In genomic region chr15:49154359-49154758, GRCh38 we compare ENCODE assay signal across 9 cellular contexts. TPM values are rescaled to one million over a fixed set of nuclear protein-coding genes. Genes with fewer than 3 reads are reported as not detected.
A peak's percentile ranks its signal among the peaks of the same experiment; 100 is the strongest.
DNase-seq lines count a peak whose midpoint lies in the region; ATAC-seq and TF ChIP-seq lines count a peak whose summit lies in the region.
"Had no signal": no experiment of that assay in that cellular context is flagged by ENCODE, and none has a peak within 500 bp of the region (broad histone marks: within the 10 kb centered on the region; RNA-seq: fewer than 3 reads in every experiment).

No MANE protein-coding gene starts in this region.

- H3K14ac ChIP-seq in IMR-90 (replicated peaks; ENCODE audit: low read depth, low read length): no peak overlapping the region

- WGBS in IMR-90 (ENCODE audit: extremely low coverage in 2 of 2, insufficient read length in 1 of 2), 2 experiments: no CpG with 5 or more reads among the region's 8 CpGs

- dilution Hi-C loops in IMR-90 (cut with HindIII; ENCODE audit: low sequenced_read_pairs, unreplicated experiment): no loop called here

- TF ChIP-seq CTCF in IMR-90 (conservative IDR thresholded peaks at IDR 0.05; ENCODE audit: low read depth, low read length) (no peak), cardiac fibroblast (IDR thresholded peaks at IDR 0.05; ENCODE audit: low read depth, low read length) (no peak)

- peaks cover 26% of the 10 kb centered on the region for H3K4me1 ChIP-seq in ACC112 (ENCODE audit: control insufficient read depth, insufficient read depth, low read length, unreplicated experiment)
- H3K4me1 ChIP-seq in IMR-90 (ENCODE audit: control insufficient read depth, insufficient read depth, low read length): no peaks in the 10 kb centered on the region
- H3K4me1 ChIP-seq in muscle layer of duodenum (ENCODE audit: control insufficient read depth in 1 of 2, insufficient read depth in 2 of 2, low read length in 2 of 2): peaks cover 0 to 27% of the 10 kb centered on the region in 2 donors

- no peak for TF ChIP-seq POLR2A in IMR-90 (IDR thresholded peaks at IDR 0.05; ENCODE audit: low read depth, low read length)

- no TSS peak for BruUV-seq in IMR-90 (replicated peaks; lab: Mats Ljungman, UMichigan)

- no peak overlapping the region for H2BK20ac ChIP-seq in IMR-90 (ENCODE audit: low read depth, low read length)

- peak overlapping the region; percentile 87; the same call in 1 of the 2 replicates for H3K23ac ChIP-seq in IMR-90 (ENCODE audit: low read depth, low read length)

- ATAC-seq in IMR-90 (ENCODE audit: low read depth) (no peak), GM19023 (IDR thresholded peaks at IDR 0.05; ENCODE audit: unreplicated experiment) (no peak)

- peak overlapping the region; percentile 96 for H3K9ac ChIP-seq in IMR-90 (ENCODE audit: low read depth, low read length)

- H3K36me3 ChIP-seq in ACC112 (ENCODE audit: insufficient read depth, low read length): 0 out of 2 replicates have a peak, but pooled peaks cover 3% of the 10 kb centered on the region
- no peaks in the 10 kb centered on the region for H3K36me3 ChIP-seq in IMR-90 (ENCODE audit: control insufficient read depth, insufficient read depth, low read length)
- H3K36me3 ChIP-seq in muscle layer of duodenum (ENCODE audit: control insufficient read depth in 1 of 2, insufficient read depth in 2 of 2, low read length in 2 of 2): peaks cover 0 to 14% of the 10 kb centered on the region in 2 donors

- H2AK9ac ChIP-seq in IMR-90 (replicated peaks; ENCODE audit: low read depth, low read length, poor library complexity): no peak overlapping the region

- H2BK120ac ChIP-seq in IMR-90 (ENCODE audit: low read depth, low read length): no peak overlapping the region

- H3K79me2 ChIP-seq in ACC112 (ENCODE audit: control insufficient read depth, insufficient read depth, low read length, unreplicated experiment): peaks cover 86% of the 10 kb centered on the region

- peak overlapping the region; percentile 85 for H3K4me2 ChIP-seq in IMR-90 (ENCODE audit: low read depth, low read length)

- no peak overlapping the region; a peak in 1 of 4 replicates for H4K8ac ChIP-seq in IMR-90 (ENCODE audit: low read depth in 2 of 2, low read length in 2 of 2)

- no peak overlapping the region for H4K5ac ChIP-seq in IMR-90 (ENCODE audit: low read depth, low read length)

- peak overlapping the region; percentile 98 for H3K4me3 ChIP-seq in ACC112 (ENCODE audit: low read depth, low read length)
- peak overlapping the region; percentile 70 for H3K4me3 ChIP-seq in IMR-90 (ENCODE audit: insufficient read depth, low read depth, low read length)
- H3K4me3 ChIP-seq in cardiac fibroblast (replicated peaks in 1 of 2; ENCODE audit: low read depth in 2 of 2, low read length in 2 of 2): peak overlapping the region; percentile 73 to 95
- H3K4me3 ChIP-seq in muscle layer of duodenum (ENCODE audit: low read depth in 1 of 2, low read length in 2 of 2): peak overlapping the region; percentile 89 to 99

- H2AFZ ChIP-seq in ACC112 (ENCODE audit: low read length, unreplicated experiment) (no peak overlapping the region), IMR-90 (replicated peaks; ENCODE audit: low read length, poor library complexity) (no peak overlapping the region)

- H4K91ac ChIP-seq in IMR-90 (ENCODE audit: insufficient read depth, low read depth, low read length): no peak overlapping the region

- H3K4ac ChIP-seq in IMR-90 (ENCODE audit: low read depth, low read length): no peak overlapping the region

- peak overlapping the region; percentile 82 for H2BK5ac ChIP-seq in IMR-90 (ENCODE audit: low read depth, low read length, poor library complexity, severe bottlenecking)

- CTCF ChIA-PET in IMR-90 (lab: Yijun Ruan, JAX): no interaction called here

- no peak overlapping the region for H2BK15ac ChIP-seq in IMR-90 (ENCODE audit: low read depth, low read length)

- no peak for TF ChIP-seq RAD21 in IMR-90 (IDR thresholded peaks at IDR 0.05; ENCODE audit: low read length)

- no peak for DNase-seq in IMR-90
- peak; percentile 11 to 41 for DNase-seq in cardiac fibroblast (ENCODE audit: low read depth in 2 of 2)
- DNase-seq in NCI-H146 treated with DMSO at 0.1 percent for 48 hours (lab: John Stamatoyannopoulos, UW; ENCODE audit: unreplicated experiment): no peak
- DNase-seq in stimulated activated CD4-positive, alpha-beta T cell treated with anti-CD3 and anti-CD28 coated beads, Interleukin-4, amount 100 ng/mL, for 24 hours: no peak
- no peak for DNase-seq in NCI-H2081 (lab: John Stamatoyannopoulos, UW)
- DNase-seq: NCI-H1694 had no signal

- H3K18ac ChIP-seq in IMR-90 (ENCODE audit: low read depth, low read length): no peak overlapping the region

- H3K27me3 ChIP-seq in ACC112 (ENCODE audit: insufficient read depth, low read length) (no peaks in the 10 kb centered on the region), IMR-90 (ENCODE audit: control insufficient read depth, insufficient read depth, low read length) (no peaks in the 10 kb centered on the region), muscle layer of duodenum (ENCODE audit: low read depth, low read length) (no peaks in the 10 kb centered on the region)

- in situ Hi-C loops in IMR-90 (cut with MboI; ENCODE audit: low sequenced_read_pairs): loop anchor here (5.0 kb wide), 1 partner anchor 287 kb away; no protein-coding TSS in a partner anchor

- intact Hi-C loops in IMR-90 (cut with micrococcal nuclease): loop anchor here (2.0 to 10.0 kb wide), 2 partner anchors 268 to 900 kb away; partner anchors contain the start of gene FGF7

- H3K9me3 ChIP-seq in IMR-90 (ENCODE audit: control insufficient read depth, insufficient read depth, low read length) (no peaks in the 10 kb centered on the region), muscle layer of duodenum (ENCODE audit: control insufficient read depth in 1 of 2, low read length in 2 of 2) (no peaks in the 10 kb centered on the region)

- H2AK5ac ChIP-seq in IMR-90 (ENCODE audit: low read depth, low read length): no peak overlapping the region

- H3K9me1 ChIP-seq in IMR-90 (ENCODE audit: insufficient read depth, low read length): peaks cover 2% of the 10 kb centered on the region; the same call in 1 of the 2 replicates

- H4K20me1 ChIP-seq in IMR-90 (ENCODE audit: insufficient read depth, low read length): peaks cover 39% of the 10 kb centered on the region; the same call in 1 of the 2 replicates

- peak overlapping the region; percentile 75 for H3K27ac ChIP-seq in ACC112 (ENCODE audit: low read depth, low read length)
- no peak overlapping the region for H3K27ac ChIP-seq in IMR-90 (ENCODE audit: insufficient read depth, low read length)
- peak overlapping the region; percentile 92 for H3K27ac ChIP-seq in muscle layer of duodenum (ENCODE audit: low read length)

- peaks cover 9 to 35% of the 10 kb centered on the region in 2 experiments for H3K79me1 ChIP-seq in IMR-90 (ENCODE audit: low read depth in 1 of 2, low read length in 2 of 2)

- POLR2A ChIA-PET in IMR-90 (lab: Charles Lee; ENCODE audit: unreplicated experiment): interaction anchor here (0.5 to 1.3 kb wide), 2 partner anchors 71 to 746 kb away, joined by 3 read pairs; no protein-coding TSS in a partner anchor

- H3K56ac ChIP-seq in IMR-90 (ENCODE audit: extremely low read depth, insufficient read depth, low read length): 0 out of 2 replicates have a peak overlapping the region, but pooled peaks have one; percentile 82

TF ChIP-seq in IMR-90, 13 proteins besides CTCF, POLR2A, EP300 and RAD21:
- no peak for TF ChIP-seq USF2 (IDR thresholded peaks at IDR 0.05; ENCODE audit: low read depth, low read length)
- peak; percentile 71 for TF ChIP-seq CEBPB (IDR thresholded peaks at IDR 0.05; ENCODE audit: low read depth, low read length)

RNA-seq across cellular contexts. Expression of gene COPS2, which starts 1.0 kb away (rescaled TPM):
- total RNA-seq in IMR-90 (2012; rRNA removed): 75.6 and 103 TPM in 2 replicates
- polyA plus RNA-seq in IMR-90 (2012; rRNA removed): 39.6 and 54.6 TPM in 2 replicates
- 3.6 and 5.3 TPM in 2 replicates for polyA plus RNA-seq in IMR-90 (2012; cell fraction: cytosol; rRNA removed)
- polyA plus RNA-seq in IMR-90 (2012; cell fraction: nucleus; rRNA removed; ENCODE audit: low replicate concordance): 1.1 and 16.9 TPM in 2 replicates

RNA-seq across cellular contexts. Expression of gene GALK2, which starts 15.7 kb away (rescaled TPM):
- total RNA-seq in IMR-90 (2012; rRNA removed): 51.4 and 63.6 TPM in 2 replicates
- 23.9 and 27.0 TPM in 2 replicates for polyA plus RNA-seq in IMR-90 (2012; rRNA removed)
- polyA plus RNA-seq in IMR-90 (2012; cell fraction: cytosol; rRNA removed): 11.3 and 15.1 TPM in 2 replicates
- 8.3 and 17.8 TPM in 2 replicates for polyA plus RNA-seq in IMR-90 (2012; cell fraction: nucleus; rRNA removed; ENCODE audit: low replicate concordance)

Comparison
In these comparisons a context has a peak if more than half of its experiments do, and no peak if none do; other contexts are left out.
1. DNase-seq: peak in cardiac fibroblast (2 of 2); none in IMR-90 (single experiment), NCI-H146 treated with DMSO at 0.1 percent for 48 hours (single experiment), stimulated activated CD4-positive, alpha-beta T cell treated with anti-CD3 and anti-CD28 coated beads, Interleukin-4, amount 100 ng/mL, for 24 hours (single experiment) and NCI-H2081 (0 of 2).
2. Peak in every context shown above with its lines, with median percentiles within 50 percentile points of each other: H3K4me3 ChIP-seq.